Comparison of ENCODE assay signal across 7 cellular contexts in the genomic region with DNA sequence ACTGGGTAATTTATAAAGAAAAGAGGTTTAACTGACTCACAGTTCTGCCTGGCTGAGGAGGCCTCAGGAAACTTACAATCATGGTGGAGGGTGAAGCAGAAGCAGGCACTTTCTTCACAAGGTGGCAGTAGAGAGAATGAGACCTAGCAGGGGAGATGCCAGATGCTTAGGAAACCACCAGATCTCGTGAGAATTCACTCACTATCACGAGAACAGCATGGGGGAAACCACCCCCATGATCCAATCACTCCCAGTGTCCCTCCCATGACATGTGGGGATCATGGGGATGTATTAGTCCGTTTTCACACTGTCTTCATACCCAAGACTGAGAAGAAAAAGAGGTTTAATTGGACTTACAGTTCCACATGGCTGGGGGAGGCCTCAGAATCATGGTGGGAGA. TPM values are rescaled to one million over a fixed set of nuclear protein-coding genes. Genes with fewer than 3 reads are reported as not detected.
DNase-seq lines count a peak whose midpoint lies in the region; ATAC-seq and TF ChIP-seq lines count a peak whose summit lies in the region.
"Not testable (repeated sequence)": the region's sequence is repeated elsewhere in the genome, so short reads cannot be mapped to it uniquely, and the experiment has no call there.

No MANE protein-coding gene starts in this region.

- not testable (repeated sequence) for H3K4me2 ChIP-seq in Loucy (ENCODE audit: low read depth, low read length, poor library complexity, severe bottlenecking)

- H3K4me1 Mint-ChIP-seq in activated CD8-positive, alpha-beta T cell treated with anti-CD3 and anti-CD28 coated beads, Interleukin-2, amount 10 ng/mL, durations not matched to agents 7 days and 5 days (ENCODE audit: low read depth), result peaks cover 19% of the 10 kb centered on the region

- not testable (repeated sequence) for ATAC-seq in activated CD8-positive, alpha-beta T cell treated with anti-CD3 and anti-CD28 coated beads, Interleukin-2, amount 10 ng/mL, durations not matched to agents 7 days and 5 days

- H3K27ac Mint-ChIP-seq in activated CD8-positive, alpha-beta T cell treated with anti-CD3 and anti-CD28 coated beads, Interleukin-2, amount 10 ng/mL, durations not matched to agents 7 days and 5 days, result peak overlapping the region; percentile 6

- not testable (repeated sequence) for H3K36me3 Mint-ChIP-seq in activated CD8-positive, alpha-beta T cell treated with anti-CD3 and anti-CD28 coated beads, Interleukin-2, amount 10 ng/mL, durations not matched to agents 7 days and 5 days (ENCODE audit: low read depth)

- not testable (repeated sequence) for H3K36me3 ChIP-seq in Loucy (ENCODE audit: insufficient read depth, low read length); Peyer's patch

- H3K9me3 Mint-ChIP-seq in activated CD8-positive, alpha-beta T cell treated with anti-CD3 and anti-CD28 coated beads, Interleukin-2, amount 10 ng/mL, durations not matched to agents 7 days and 5 days (ENCODE audit: insufficient read depth), result not testable (repeated sequence)

- not testable (repeated sequence) for H3K27me3 ChIP-seq in Loucy (ENCODE audit: insufficient read depth, low read length, poor library complexity, severe bottlenecking); Peyer's patch

- H4K20me1 ChIP-seq in Loucy (ENCODE audit: insufficient read depth, low read length, poor library complexity, severe bottlenecking), result not testable (repeated sequence)

- not testable (repeated sequence) for H3K9me3 ChIP-seq in Loucy (ENCODE audit: insufficient read depth, low read depth, low read length); Peyer's patch

- H3K79me2 ChIP-seq in Loucy (ENCODE audit: insufficient read depth, low read length), result not testable (repeated sequence)

- not testable (repeated sequence) for H3K4me3 ChIP-seq in Loucy (ENCODE audit: low read length, poor library complexity, severe bottlenecking); Peyer's patch

- not testable (repeated sequence) for TF ChIP-seq POLR2A in Peyer's patch (IDR thresholded peaks at IDR 0.05)

- H3K27me3 Mint-ChIP-seq in activated CD8-positive, alpha-beta T cell treated with anti-CD3 and anti-CD28 coated beads, Interleukin-2, amount 10 ng/mL, durations not matched to agents 7 days and 5 days (ENCODE audit: low read depth), result not testable (repeated sequence)

- not testable (repeated sequence) for H3F3A ChIP-seq in Loucy (ENCODE audit: low read depth)

- not testable (repeated sequence) for H3K4me1 ChIP-seq in Loucy (ENCODE audit: insufficient read depth, low read length, poor library complexity, severe bottlenecking)
- H3K4me1 ChIP-seq in Peyer's patch, result peaks cover 0 to 15% (median 9%) of the 10 kb centered on the region in 4 donors

- not testable (repeated sequence) for H2AFZ ChIP-seq in Loucy (ENCODE audit: low read length)

- H3K27ac ChIP-seq in Peyer's patch, result not testable (repeated sequence)

- DNase-seq in GDM1 (lab: John Stamatoyannopoulos, UW) (peak; percentile 27), dedifferentiated amniotic fluid mesenchymal stem cell (ENCODE audit: extremely low spot score) (peak; percentile 62), inferior parietal cortex (ENCODE audit: extremely low spot score) (peak; percentile 48), putamen (ENCODE audit: low spot score) (peak; percentile 43)
- DNase-seq in Peyer's patch, result not testable (repeated sequence)
- DNase-seq in activated CD8-positive, alpha-beta T cell treated with anti-CD3 and anti-CD28 coated beads, Interleukin-2, amount 10 ng/mL, durations not matched to agents 7 days and 5 days, result peak; percentile 55

- H3K9ac ChIP-seq in Loucy (ENCODE audit: low read depth, low read length, poor library complexity, severe bottlenecking), result not testable (repeated sequence)

- TF ChIP-seq CTCF in Loucy (conservative IDR thresholded peaks at IDR 0.05; ENCODE audit: low read length) (peak; percentile 33), Peyer's patch (IDR thresholded peaks at IDR 0.05) (peak in 5 of 6 experiments; percentile 11 to 56 (median 41))

- POLR2A ChIA-PET in activated CD8-positive, alpha-beta T cell treated with anti-CD3 and anti-CD28 coated beads, Interleukin-2, amount 10 ng/mL, durations not matched to agents 7 days and 5 days (lab: Charles Lee), result not testable (repeated sequence)

- CTCF ChIA-PET in activated CD8-positive, alpha-beta T cell treated with anti-CD3 and anti-CD28 coated beads, Interleukin-2, amount 10 ng/mL, durations not matched to agents 7 days and 5 days (lab: Charles Lee), result not testable (repeated sequence)

- H3K9me2 ChIP-seq in Loucy (replicated peaks; ENCODE audit: low read depth, low read length), result not testable (repeated sequence)

- not testable (repeated sequence) for H3K4me3 Mint-ChIP-seq in activated CD8-positive, alpha-beta T cell treated with anti-CD3 and anti-CD28 coated beads, Interleukin-2, amount 10 ng/mL, durations not matched to agents 7 days and 5 days

RNA-seq across cellular contexts. Expression of a gene that starts 41.6 kb away (rescaled TPM):
- 10 to 100 TPM in 2 of 4 donors, 1 to 10 TPM in 1, under 1 TPM in 1; 0.18 to 25.6 (median 10.5) TPM for total RNA-seq in Peyer's patch
- total RNA-seq in activated CD8-positive, alpha-beta T cell treated with anti-CD3 and anti-CD28 coated beads, Interleukin-2, amount 10 ng/mL, durations not matched to agents 7 days and 5 days, result not detected

RNA-seq across cellular contexts. Expression of a gene that starts 45.0 kb away (rescaled TPM):
- 10 to 100 TPM; 43.7 to 77.3 (median 70.6) TPM for total RNA-seq in Peyer's patch
- total RNA-seq in activated CD8-positive, alpha-beta T cell treated with anti-CD3 and anti-CD28 coated beads, Interleukin-2, amount 10 ng/mL, durations not matched to agents 7 days and 5 days, result 10 to 100 TPM; 27.1 to 34.3 TPM
